In the genomic region with DNA sequence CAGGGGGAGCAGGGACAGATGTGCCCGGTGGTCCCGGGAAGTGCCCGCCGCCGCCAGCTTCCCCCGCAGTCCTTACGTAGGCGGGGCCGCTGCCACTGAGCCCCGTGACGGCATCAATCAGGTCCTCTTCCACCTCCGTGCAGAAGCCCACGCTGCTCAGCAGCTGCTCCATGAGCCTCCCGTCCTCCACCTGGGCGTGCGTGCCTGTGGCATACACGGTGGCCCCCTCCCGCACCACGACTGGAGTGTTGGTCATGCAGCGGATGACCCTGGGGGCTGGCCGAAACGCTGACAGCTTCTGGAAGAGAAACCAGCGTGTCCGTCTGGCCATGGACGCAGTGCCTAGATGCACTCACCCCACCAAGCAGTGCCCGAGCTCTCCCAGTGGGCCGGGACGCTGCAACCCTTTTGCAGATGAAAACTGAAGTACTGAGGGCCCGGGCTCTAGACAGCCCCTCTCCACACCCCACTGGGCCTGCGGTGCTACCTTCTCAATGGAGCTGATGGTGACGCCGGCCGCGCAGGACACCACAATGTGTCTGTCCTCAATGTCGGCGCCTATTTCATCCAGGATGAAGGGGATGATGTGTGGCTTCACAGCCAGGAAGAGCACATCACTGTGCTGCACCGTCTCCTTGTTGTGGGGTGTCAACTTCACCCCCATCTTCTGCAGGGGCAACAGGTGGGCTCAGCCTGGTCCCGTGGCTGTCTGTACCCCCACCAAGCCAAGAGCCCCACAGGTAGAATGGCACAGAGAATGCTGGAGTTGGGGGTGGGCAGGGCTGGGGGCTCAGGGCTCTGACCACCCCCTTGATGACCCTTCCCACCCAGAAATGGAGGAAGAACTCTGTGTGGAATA, we compare ENCODE assay signal across 3 cellular contexts.
TF ChIP-seq lines count a peak whose summit lies in the region.

No MANE protein-coding gene starts in this region.

TF ChIP-seq in SK-N-SH, 30 proteins besides CTCF, POLR2A, EP300 and RAD21:
- TF ChIP-seq, protein P1, sequence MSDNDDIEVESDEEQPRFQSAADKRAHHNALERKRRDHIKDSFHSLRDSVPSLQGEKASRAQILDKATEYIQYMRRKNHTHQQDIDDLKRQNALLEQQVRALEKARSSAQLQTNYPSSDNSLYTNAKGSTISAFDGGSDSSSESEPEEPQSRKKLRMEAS (IDR thresholded peaks at IDR 0.05; ENCODE audit: low read depth), result no peak
- TF ChIP-seq FOXJ3 (CRISPR knock-in tag; IDR thresholded peaks at IDR 0.05) (no peak), USF1 (IDR thresholded peaks at IDR 0.05; ENCODE audit: borderline replicate concordance, low read depth) (no peak), NFIC (IDR thresholded peaks at IDR 0.05; ENCODE audit: borderline replicate concordance) (no peak), RXRA (IDR thresholded peaks at IDR 0.05; ENCODE audit: borderline replicate concordance, low read depth) (no peak), FOSL2 (IDR thresholded peaks at IDR 0.05; ENCODE audit: borderline replicate concordance, low read depth) (no peak), SMC3 (IDR thresholded peaks at IDR 0.05; ENCODE audit: low read depth, low read length) (no peak), TCF12 (IDR thresholded peaks at IDR 0.05) (no peak), POLR2AphosphoS5 (IDR thresholded peaks at IDR 0.05; ENCODE audit: low read depth, low read length) (no peak), MXI1 (IDR thresholded peaks at IDR 0.05; ENCODE audit: low read depth, low read length) (no peak)
- TF ChIP-seq, protein P2, sequence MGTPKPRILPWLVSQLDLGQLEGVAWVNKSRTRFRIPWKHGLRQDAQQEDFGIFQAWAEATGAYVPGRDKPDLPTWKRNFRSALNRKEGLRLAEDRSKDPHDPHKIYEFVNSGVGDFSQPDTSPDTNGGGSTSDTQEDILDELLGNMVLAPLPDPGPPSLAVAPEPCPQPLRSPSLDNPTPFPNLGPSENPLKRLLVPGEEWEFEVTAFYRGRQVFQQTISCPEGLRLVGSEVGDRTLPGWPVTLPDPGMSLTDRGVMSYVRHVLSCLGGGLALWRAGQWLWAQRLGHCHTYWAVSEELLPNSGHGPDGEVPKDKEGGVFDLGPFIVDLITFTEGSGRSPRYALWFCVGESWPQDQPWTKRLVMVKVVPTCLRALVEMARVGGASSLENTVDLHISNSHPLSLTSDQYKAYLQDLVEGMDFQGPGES (IDR thresholded peaks at IDR 0.05; ENCODE audit: low read depth, low read length), result no peak

TF ChIP-seq in SK-N-SH treated with all-trans-retinoic acid at 6 μM for 48 hours, 23 proteins besides CTCF, POLR2A, EP300 and RAD21 (continues in another document):
- TF ChIP-seq BACH2 (CRISPR knock-in tag; IDR thresholded peaks at IDR 0.05; ENCODE audit: borderline replicate concordance), result no peak
- TF ChIP-seq ARNTL (CRISPR knock-in tag; IDR thresholded peaks at IDR 0.05; ENCODE audit: borderline replicate concordance, low read depth), result no peak
- no peak for TF ChIP-seq OSR1 (CRISPR knock-in tag; IDR thresholded peaks at IDR 0.05)
- no peak for TF ChIP-seq SNAI2 (CRISPR knock-in tag; IDR thresholded peaks at IDR 0.05)
- TF ChIP-seq TCF4 (CRISPR knock-in tag; IDR thresholded peaks at IDR 0.05; ENCODE audit: borderline replicate concordance), result no peak
- TF ChIP-seq ZNF565 (CRISPR knock-in tag; conservative IDR thresholded peaks at IDR 0.05; ENCODE audit: low read depth), result no peak
- TF ChIP-seq ZNF8 (CRISPR knock-in tag; IDR thresholded peaks at IDR 0.05), result no peak
- TF ChIP-seq ZFP3 (CRISPR knock-in tag; IDR thresholded peaks at IDR 0.05), result no peak
- no peak for TF ChIP-seq ZC3H10 (CRISPR knock-in tag; IDR thresholded peaks at IDR 0.05)
- no peak for TF ChIP-seq CSDC2 (CRISPR knock-in tag; IDR thresholded peaks at IDR 0.05)
- TF ChIP-seq TSHZ2 (CRISPR knock-in tag; IDR thresholded peaks at IDR 0.05), result no peak
- TF ChIP-seq PPARA (CRISPR knock-in tag; IDR thresholded peaks at IDR 0.05; ENCODE audit: borderline replicate concordance), result no peak
- no peak for TF ChIP-seq POU6F1 (CRISPR knock-in tag; IDR thresholded peaks at IDR 0.05; ENCODE audit: borderline replicate concordance, low read depth)
- no peak for TF ChIP-seq ZFP30 (CRISPR knock-in tag; IDR thresholded peaks at IDR 0.05)
- TF ChIP-seq, protein P3, sequence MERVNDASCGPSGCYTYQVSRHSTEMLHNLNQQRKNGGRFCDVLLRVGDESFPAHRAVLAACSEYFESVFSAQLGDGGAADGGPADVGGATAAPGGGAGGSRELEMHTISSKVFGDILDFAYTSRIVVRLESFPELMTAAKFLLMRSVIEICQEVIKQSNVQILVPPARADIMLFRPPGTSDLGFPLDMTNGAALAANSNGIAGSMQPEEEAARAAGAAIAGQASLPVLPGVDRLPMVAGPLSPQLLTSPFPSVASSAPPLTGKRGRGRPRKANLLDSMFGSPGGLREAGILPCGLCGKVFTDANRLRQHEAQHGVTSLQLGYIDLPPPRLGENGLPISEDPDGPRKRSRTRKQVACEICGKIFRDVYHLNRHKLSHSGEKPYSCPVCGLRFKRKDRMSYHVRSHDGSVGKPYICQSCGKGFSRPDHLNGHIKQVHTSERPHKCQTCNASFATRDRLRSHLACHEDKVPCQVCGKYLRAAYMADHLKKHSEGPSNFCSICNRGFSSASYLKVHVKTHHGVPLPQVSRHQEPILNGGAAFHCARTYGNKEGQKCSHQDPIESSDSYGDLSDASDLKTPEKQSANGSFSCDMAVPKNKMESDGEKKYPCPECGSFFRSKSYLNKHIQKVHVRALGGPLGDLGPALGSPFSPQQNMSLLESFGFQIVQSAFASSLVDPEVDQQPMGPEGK (CRISPR knock-in tag; IDR thresholded peaks at IDR 0.05; ENCODE audit: borderline replicate concordance), result no peak
- no peak for TF ChIP-seq ESRRG (CRISPR knock-in tag; IDR thresholded peaks at IDR 0.05)

TF ChIP-seq in HCT116, 20 proteins besides CTCF, POLR2A, EP300 and RAD21:
- no peak for TF ChIP-seq ZBTB33 (IDR thresholded peaks at IDR 0.05; ENCODE audit: extremely low read depth, insufficient replicate concordance, low read length)
- no peak for TF ChIP-seq ELF1 (IDR thresholded peaks at IDR 0.05; ENCODE audit: borderline replicate concordance, low read depth)
- TF ChIP-seq EZH2phosphoT487 (IDR thresholded peaks at IDR 0.05; ENCODE audit: borderline replicate concordance), result no peak
- TF ChIP-seq EGR1 (IDR thresholded peaks at IDR 0.05; ENCODE audit: low read depth), result no peak
- no peak for TF ChIP-seq ZNF274 (IDR thresholded peaks at IDR 0.05; ENCODE audit: low read depth, low read length)
- TF ChIP-seq SRF (IDR thresholded peaks at IDR 0.05; ENCODE audit: low read depth), result no peak
- TF ChIP-seq JUND (IDR thresholded peaks at IDR 0.05), result no peak
- TF ChIP-seq EZH2 (IDR thresholded peaks at IDR 0.05), result no peak
- TF ChIP-seq CEBPB (IDR thresholded peaks at IDR 0.05; ENCODE audit: low read depth), result no peak
- no peak for TF ChIP-seq SP1 (IDR thresholded peaks at IDR 0.05; ENCODE audit: low read depth)
- no peak for TF ChIP-seq TCF7L2 (IDR thresholded peaks at IDR 0.05; ENCODE audit: borderline replicate concordance, extremely low read depth, insufficient read depth, insufficient read length)
- TF ChIP-seq SIN3A (IDR thresholded peaks at IDR 0.05; ENCODE audit: low read depth), result no peak
- no peak for TF ChIP-seq ZFX (IDR thresholded peaks at IDR 0.05)
- TF ChIP-seq, protein P1 (IDR thresholded peaks at IDR 0.05), result no peak
- TF ChIP-seq CBX3 (IDR thresholded peaks at IDR 0.05; ENCODE audit: low read depth), result no peak
- TF ChIP-seq POLR2AphosphoS5 (IDR thresholded peaks at IDR 0.05; ENCODE audit: low read depth, low read length), result no peak
- TF ChIP-seq FOSL1 (IDR thresholded peaks at IDR 0.05; ENCODE audit: low read depth), result no peak
